8 cellular contexts compared by ENCODE assay signal in genomic region chr1:121118480-121118824, GRCh38.
DNase-seq lines count a peak whose midpoint lies in the region; ATAC-seq, FAIRE-seq and TF ChIP-seq lines count a peak whose summit lies in the region.
"Not testable (repeated sequence)": the region's sequence is repeated elsewhere in the genome, so short reads cannot be mapped to it uniquely, and the experiment has no call there.

No MANE protein-coding gene starts in this region.

- not testable (repeated sequence) for H3K79me2 ChIP-seq in keratinocyte (ENCODE audit: control insufficient read depth, insufficient read depth, low read length)

- not testable (repeated sequence) for H3K9ac ChIP-seq in HUES6 (ENCODE audit: low read length); keratinocyte (ENCODE audit: control insufficient read depth, extremely low read depth, insufficient read depth, low read length)

- not testable (repeated sequence) for H3K36me3 Mint-ChIP-seq in activated CD4-positive, alpha-beta T cell treated with anti-CD3 and anti-CD28 coated beads for 36 hours (ENCODE audit: low read depth); stimulated activated naive B cell treated with anti-CD40 and anti-IgM and Interleukin-4, amounts not matched to agents 10 μg/mL and 1 μg/mL and 100 μg/mL, for 72 hours

- peak overlapping the region; percentile 37 for H3K4me2 ChIP-seq in keratinocyte (ENCODE audit: control insufficient read depth, extremely low read depth, insufficient read depth, low read depth, low read length)

- not testable (repeated sequence) for H3K27ac Mint-ChIP-seq in activated CD4-positive, alpha-beta T cell treated with anti-CD3 and anti-CD28 coated beads for 36 hours; stimulated activated naive B cell treated with anti-CD40 and anti-IgM and Interleukin-4, amounts not matched to agents 10 μg/mL and 1 μg/mL and 100 μg/mL, for 72 hours

- in situ Hi-C loops in brain microvascular endothelial cell (cut with HindIII; ENCODE audit: low pct_ligation_motif_present, low sequenced_read_pairs) = not testable (repeated sequence)

- H3K27ac ChIP-seq in HUES6 (ENCODE audit: low read depth, low read length); keratinocyte (ENCODE audit: control insufficient read depth, insufficient read depth, low read length): not testable (repeated sequence)
- peak overlapping the region; percentile 60 for H3K27ac ChIP-seq in brain microvascular endothelial cell

- POLR2A ChIA-PET in activated CD4-positive, alpha-beta T cell treated with anti-CD3 and anti-CD28 coated beads for 36 hours (lab: Charles Lee) = not testable (repeated sequence)

- intact Hi-C loops in activated CD4-positive, alpha-beta T cell treated with anti-CD3 and anti-CD28 coated beads for 36 hours (cut with DNase I, micrococcal nuclease) = not testable (repeated sequence)

- H3K4me1 ChIP-seq in HUES6 (ENCODE audit: control insufficient read depth, insufficient read depth, low read length); keratinocyte (ENCODE audit: control insufficient read depth, extremely low read depth, insufficient read depth, low read length): not testable (repeated sequence)

- H3K9me3 Mint-ChIP-seq in activated CD4-positive, alpha-beta T cell treated with anti-CD3 and anti-CD28 coated beads for 36 hours (ENCODE audit: low read depth); stimulated activated naive B cell treated with anti-CD40 and anti-IgM and Interleukin-4, amounts not matched to agents 10 μg/mL and 1 μg/mL and 100 μg/mL, for 72 hours: not testable (repeated sequence)

- not testable (repeated sequence) for FAIRE-seq in keratinocyte (lab: Jason Lieb, UNC)

- CTCF ChIA-PET in activated CD4-positive, alpha-beta T cell treated with anti-CD3 and anti-CD28 coated beads for 36 hours (lab: Charles Lee) = not testable (repeated sequence)

- dilution Hi-C loops in keratinocyte (cut with MboI; ENCODE audit: extremely low pct_ligation_motif_present, low sequenced_read_pairs) = not testable (repeated sequence)

- not testable (repeated sequence) for H2AFZ ChIP-seq in keratinocyte (ENCODE audit: control insufficient read depth, low read length)

- H3K4me3 ChIP-seq in AG09309 (ENCODE audit: control insufficient read depth, low read depth, low read length) (peak overlapping the region; percentile 45), HUES6 (ENCODE audit: low read depth, low read length) (peak overlapping the region; percentile 26; the same call in 1 of the 2 replicates), brain microvascular endothelial cell (ENCODE audit: low read depth, low read length) (peak overlapping the region; percentile 52), fibroblast of mammary gland (ENCODE audit: control insufficient read depth, low read depth, low read length) (peak overlapping the region; percentile 49), keratinocyte (ENCODE audit: control insufficient read depth in 2 of 3, extremely low read depth in 1 of 3, insufficient read depth in 2 of 3, low read depth in 1 of 3, low read length in 3 of 3) (peak overlapping the region in 1 of 3 experiments; percentile 12)

- not testable (repeated sequence) for TF ChIP-seq CTCF in AG09309 (IDR thresholded peaks at IDR 0.05; ENCODE audit: control insufficient read depth, insufficient read depth, low read depth, low read length, missing control alignments); brain microvascular endothelial cell (IDR thresholded peaks at IDR 0.05; ENCODE audit: low read depth, low read length, missing control alignments); fibroblast of mammary gland (conservative IDR thresholded peaks at IDR 0.05; ENCODE audit: control insufficient read depth, insufficient read depth, low read depth, low read length); keratinocyte (optimal IDR thresholded peaks at IDR 0.05 in 1 of 3, IDR thresholded peaks at IDR 0.05 in 1 of 3, conservative IDR thresholded peaks at IDR 0.05 in 1 of 3; ENCODE audit: extremely low read depth in 1 of 3, insufficient read depth in 2 of 3, low read length in 3 of 3); omental fat pad (IDR thresholded peaks at IDR 0.05)

- not testable (repeated sequence) for H3K27me3 ChIP-seq in HUES6 (ENCODE audit: control insufficient read depth, insufficient read depth, low read length); brain microvascular endothelial cell (replicated peaks); keratinocyte (ENCODE audit: control insufficient read depth, extremely low read depth, insufficient read depth, low read length)

- H3K9me1 ChIP-seq in keratinocyte (ENCODE audit: control insufficient read depth, extremely low read depth, insufficient read depth, low read length) = not testable (repeated sequence)

- H3K36me3 ChIP-seq in HUES6 (ENCODE audit: control insufficient read depth, insufficient read depth, low read length); brain microvascular endothelial cell (replicated peaks); keratinocyte (ENCODE audit: control insufficient read depth in 2 of 2, extremely low read depth in 1 of 2, insufficient read depth in 2 of 2, low read length in 2 of 2): not testable (repeated sequence)

- DNase-seq in AG09309 (ENCODE audit: low read depth); activated CD4-positive, alpha-beta T cell treated with anti-CD3 and anti-CD28 coated beads for 36 hours; keratinocyte (ENCODE audit: low read depth, low spot score); omental fat pad (ENCODE audit: low spot score); stimulated activated naive B cell treated with anti-CD40 and anti-IgM and Interleukin-4, amounts not matched to agents 10 μg/mL and 1 μg/mL and 100 μg/mL, for 72 hours: not testable (repeated sequence)
- DNase-seq in brain microvascular endothelial cell (peak; percentile 36), fibroblast of mammary gland (ENCODE audit: low read depth) (peak; percentile 40)

- not testable (repeated sequence) for H3K9me3 ChIP-seq in HUES6 (ENCODE audit: control insufficient read depth, insufficient read depth, low read depth, low read length); keratinocyte (ENCODE audit: control insufficient read depth, low read depth, low read length)

- ATAC-seq in activated CD4-positive, alpha-beta T cell treated with anti-CD3 and anti-CD28 coated beads for 36 hours = peak; percentile 55
- ATAC-seq in omental fat pad (ENCODE audit: low FRiP score) = peak; percentile 47
- ATAC-seq in stimulated activated naive B cell treated with anti-CD40 and anti-IgM and Interleukin-4, amounts not matched to agents 10 μg/mL and 1 μg/mL and 100 μg/mL, for 72 hours (replicated peaks) = peak; percentile 61 to 62

- H4K20me1 ChIP-seq in keratinocyte (ENCODE audit: control insufficient read depth, extremely low read depth, insufficient read depth, low read length) = not testable (repeated sequence)

- H3K27me3 Mint-ChIP-seq in activated CD4-positive, alpha-beta T cell treated with anti-CD3 and anti-CD28 coated beads for 36 hours; stimulated activated naive B cell treated with anti-CD40 and anti-IgM and Interleukin-4, amounts not matched to agents 10 μg/mL and 1 μg/mL and 100 μg/mL, for 72 hours: not testable (repeated sequence)

- H3K4me3 Mint-ChIP-seq in activated CD4-positive, alpha-beta T cell treated with anti-CD3 and anti-CD28 coated beads for 36 hours = peak overlapping the region; percentile 44
- H3K4me3 Mint-ChIP-seq in stimulated activated naive B cell treated with anti-CD40 and anti-IgM and Interleukin-4, amounts not matched to agents 10 μg/mL and 1 μg/mL and 100 μg/mL, for 72 hours = peak overlapping the region in 1 of 2 donors; percentile 80

- H3K4me1 Mint-ChIP-seq in activated CD4-positive, alpha-beta T cell treated with anti-CD3 and anti-CD28 coated beads for 36 hours; stimulated activated naive B cell treated with anti-CD40 and anti-IgM and Interleukin-4, amounts not matched to agents 10 μg/mL and 1 μg/mL and 100 μg/mL, for 72 hours: not testable (repeated sequence)
